In genomic region chr15:59166156-59166555, GRCh38 we compare ENCODE assay signal across 18 cellular contexts. TPM values are rescaled to one million over a fixed set of nuclear protein-coding genes. Genes with fewer than 3 reads are reported as not detected.
DNase-seq lines count a peak whose midpoint lies in the region; ATAC-seq, FAIRE-seq and TF ChIP-seq lines count a peak whose summit lies in the region.
"Had no signal": no experiment of that assay in that cellular context is flagged by ENCODE, and none has a peak within 500 bp of the region (broad histone marks: within the 10 kb centered on the region; RNA-seq: fewer than 3 reads in every experiment).

No MANE protein-coding gene starts in this region.

- H2BK15ac ChIP-seq in H9 (ENCODE audit: low read depth, low read length), result no peak overlapping the region

- intact Hi-C loops in lower lobe of right lung (cut with DNase I) (no loop called here), sigmoid colon (cut with DNase I) (no loop called here)

- no peak overlapping the region for H3K4me2 ChIP-seq in H9 (ENCODE audit: insufficient read depth, insufficient read length, low read length)

- no peaks in the 10 kb centered on the region for H3K9me3 Mint-ChIP-seq in H9

- no peak overlapping the region for H3K27ac ChIP-seq in H9 (ENCODE audit: insufficient read length, low read depth, low read length)
- H3K27ac ChIP-seq in lower lobe of right lung, result peak overlapping the region; percentile 15
- H3K27ac ChIP-seq in sigmoid colon, result no peak overlapping the region
- H3K27ac ChIP-seq: Peyer's patch had no signal

- H3K27ac Mint-ChIP-seq in H9, result peak overlapping the region in 2 of 3 experiments; percentile 12 to 93; a peak in 4 of 7 replicates
- H3K27ac Mint-ChIP-seq: progenitor cell of endocrine pancreas had no signal

- no peak overlapping the region for H2BK20ac ChIP-seq in H9 (ENCODE audit: low read depth, low read length, poor library complexity, severe bottlenecking)

- H2BK5ac ChIP-seq in H9 (ENCODE audit: insufficient read length, low read length), result no peak overlapping the region

- no peak overlapping the region for H4K91ac ChIP-seq in H9 (ENCODE audit: insufficient read length, low read depth, low read length)

- TF ChIP-seq CTCF in H9 (conservative IDR thresholded peaks at IDR 0.05) (no peak), bronchial epithelial cell (IDR thresholded peaks at IDR 0.05; ENCODE audit: insufficient read depth, low read length, severe bottlenecking) (no peak), lower lobe of right lung (IDR thresholded peaks at IDR 0.05) (no peak), D721Med (IDR thresholded peaks at IDR 0.05; ENCODE audit: insufficient read depth, missing control alignments) (no peak), sigmoid colon (IDR thresholded peaks at IDR 0.05) (no peak)

- no peak overlapping the region for H2BK120ac ChIP-seq in H9 (ENCODE audit: low read depth, low read length, poor library complexity, severe bottlenecking)

- H3K4me1 ChIP-seq in H9 (ENCODE audit: insufficient read depth, low read length) (no peaks in the 10 kb centered on the region), lower lobe of right lung (peaks cover 12% of the 10 kb centered on the region), sigmoid colon (peaks cover 0 to 20% (median 6%) of the 10 kb centered on the region in 4 donors)

- no peak overlapping the region for H3T11ph ChIP-seq in H9 (ENCODE audit: low read length)

- no peak overlapping the region for H2BK12ac ChIP-seq in H9 (ENCODE audit: insufficient read length, low read depth, low read length)

- H2AFZ ChIP-seq in H9 (ENCODE audit: low read length), result no peak overlapping the region

- H3K14ac ChIP-seq in H9 (ENCODE audit: insufficient read depth, low read length), result no peak overlapping the region

- H2AK5ac ChIP-seq in H9 (ENCODE audit: insufficient read length, low read length), result no peak overlapping the region

- peak; percentile 47 for DNase-seq in AG08395 (ENCODE audit: low spot score)
- no peak for DNase-seq in H9
- peak; percentile 40 for DNase-seq in bronchial epithelial cell (ENCODE audit: low read depth)
- DNase-seq in lower lobe of right lung, result no peak
- DNase-seq in H54 (ENCODE audit: insufficient read length, low spot score), result no peak
- DNase-seq in D721Med (ENCODE audit: insufficient read length, low spot score), result no peak
- no peak for DNase-seq in sigmoid colon
- DNase-seq: activated CD8-positive, alpha-beta memory T cell treated with anti-CD3 and anti-CD28 coated beads for 24 hours; hippocampal formation; midbrain; NCI-H2227 treated with DMSO at 0.1 percent for 48 hours; stimulated activated CD4-positive, alpha-beta T cell treated with anti-CD3 and anti-CD28 coated beads, Interleukin-4, amount 100 ng/mL, for 1 hour; stimulated activated naive CD8-positive, alpha-beta T cell treated with anti-CD3 and anti-CD28 coated beads, Interleukin-15, Interleukin-2, amounts not matched to agents 100 U/mL and 50 U/mL, for 24 hours had no signal

- ATAC-seq in lower lobe of right lung (no peak), GM19351 (IDR thresholded peaks at IDR 0.05; ENCODE audit: unreplicated experiment) (no peak)
- ATAC-seq: stimulated activated naive CD8-positive, alpha-beta T cell treated with anti-CD3 and anti-CD28 coated beads, Interleukin-15, Interleukin-2, amounts not matched to agents 100 U/mL and 50 U/mL, for 24 hours had no signal

- H3K4me1 Mint-ChIP-seq in H9, result peaks cover 9 to 19% of the 10 kb centered on the region in 2 experiments

- FAIRE-seq in bronchial epithelial cell (lab: Jason Lieb, UNC), result no peak
- no peak for FAIRE-seq in H54 (lab: Jason Lieb, UNC)
- no peak for FAIRE-seq in D721Med (lab: Jason Lieb, UNC)

- H3K4me3 Mint-ChIP-seq in H9, result no peak overlapping the region
- H3K4me3 Mint-ChIP-seq: CD14-positive monocyte had no signal

- H4K20me1 ChIP-seq in H9 (ENCODE audit: control insufficient read depth, insufficient read depth, insufficient read length), result no peaks in the 10 kb centered on the region

- no peak overlapping the region for H3K18ac ChIP-seq in H9 (ENCODE audit: insufficient read length, low read depth, low read length)

- H3K27me3 ChIP-seq in H9 (ENCODE audit: insufficient read depth, low read length), result no peaks in the 10 kb centered on the region
- H3K27me3 ChIP-seq in bronchial epithelial cell (ENCODE audit: control insufficient read depth, insufficient read depth, low read length), result no peaks in the 10 kb centered on the region
- H3K27me3 ChIP-seq in lower lobe of right lung (ENCODE audit: low read depth), result no peaks in the 10 kb centered on the region
- H3K27me3 ChIP-seq in sigmoid colon, result no peaks in the 10 kb centered on the region
- H3K27me3 ChIP-seq: Peyer's patch had no signal

- H3K36me3 Mint-ChIP-seq in H9 (ENCODE audit: insufficient read depth in 1 of 3, low read depth in 3 of 3), result peaks cover 5 to 71% (median 34%) of the 10 kb centered on the region in 3 experiments; a peak in 6 of 7 replicates

- no peaks in the 10 kb centered on the region for H3K79me2 ChIP-seq in H9 (ENCODE audit: insufficient read depth, low read length)

- no peaks in the 10 kb centered on the region for H3K23me2 ChIP-seq in H9 (ENCODE audit: insufficient read length, low read depth, low read length, poor library complexity, severe bottlenecking)

- no peaks in the 10 kb centered on the region for H3K79me1 ChIP-seq in H9 (ENCODE audit: insufficient read depth, low read depth, low read length, poor library complexity, severe bottlenecking)

- H3K9ac ChIP-seq in H9 (ENCODE audit: extremely low read depth, insufficient read length, low read length), result no peak overlapping the region

- TF ChIP-seq EP300 in sigmoid colon (IDR thresholded peaks at IDR 0.05), result no peak

- no CpG with 5 or more reads among the region's 4 CpGs for WGBS in H9 (ENCODE audit: extremely low coverage, insufficient read length, low lambda C conversion rate)
- 68 to 69% methylated on average over 4 of the region's 4 CpGs for WGBS in sigmoid colon, 2 donors

- H3K4me3 ChIP-seq in bronchial epithelial cell (ENCODE audit: low read depth, low read length), result no peak overlapping the region
- no peak overlapping the region for H3K4me3 ChIP-seq in lower lobe of right lung
- H3K4me3 ChIP-seq in sigmoid colon, result no peak overlapping the region
- H3K4me3 ChIP-seq: Peyer's patch had no signal

- H4K8ac ChIP-seq in H9 (replicated peaks; ENCODE audit: insufficient read length, low read depth, low read length), result no peak overlapping the region

- H3K27me3 Mint-ChIP-seq in H9 (ENCODE audit: low read depth), result no peaks in the 10 kb centered on the region
- H3K27me3 Mint-ChIP-seq: progenitor cell of endocrine pancreas had no signal

- no peak overlapping the region for H3K4ac ChIP-seq in H9 (ENCODE audit: low read depth, low read length)

- no peaks in the 10 kb centered on the region for H3K9me3 ChIP-seq in H9 (ENCODE audit: control insufficient read depth, low read depth, low read length)
- no peaks in the 10 kb centered on the region for H3K9me3 ChIP-seq in lower lobe of right lung
- no peaks in the 10 kb centered on the region for H3K9me3 ChIP-seq in sigmoid colon
- H3K9me3 ChIP-seq: Peyer's patch had no signal

- TF ChIP-seq POLR2A in H54 (IDR thresholded peaks at IDR 0.05; ENCODE audit: low read depth, low read length), result no peak
- TF ChIP-seq POLR2A in sigmoid colon (IDR thresholded peaks at IDR 0.05), result no peak

- no peak overlapping the region for H3K23ac ChIP-seq in H9 (ENCODE audit: insufficient read length, low read depth, low read length)

- no peak overlapping the region for H3K56ac ChIP-seq in H9 (ENCODE audit: insufficient read length, low read depth, low read length)

- H3K36me3 ChIP-seq in bronchial epithelial cell (ENCODE audit: control insufficient read depth, insufficient read depth, low read length) (peaks cover 3% of the 10 kb centered on the region), lower lobe of right lung (peaks cover 24% of the 10 kb centered on the region), sigmoid colon (peaks cover 0 to 8% (median 2%) of the 10 kb centered on the region in 4 donors)

- H4K5ac ChIP-seq in H9 (ENCODE audit: insufficient read length, low read depth, low read length), result no peak overlapping the region

RNA-seq across cellular contexts. Expression of gene LDHAL6B, which starts 40.5 kb away (rescaled TPM):
- total RNA-seq in H9 (2021) (not detected in 2 replicates), bronchial epithelial cell (not detected in 2 replicates), lower lobe of right lung (not detected), sigmoid colon (not detected)
- not detected for polyA plus RNA-seq in sigmoid colon
- total RNA-seq: Peyer's patch; progenitor cell of endocrine pancreas; T-helper 2 cell treated with Interferon-gamma antibody and Interleukin-4, amounts not matched to agents 100 ng/mL and 5 ng/mL, for 36 hours had no signal
- polyA plus RNA-seq: CD14-positive monocyte had no signal

Comparison
In these comparisons a context has a peak if more than half of its experiments do, and no peak if none do; other contexts are left out.
1. DNase-seq: peak in AG08395 (single experiment) and bronchial epithelial cell (single experiment); none in H9 (single experiment), lower lobe of right lung (single experiment), H54 (single experiment), D721Med (single experiment) and sigmoid colon (single experiment).